Comparison of ENCODE assay signal across 8 cellular contexts in the genomic region with DNA sequence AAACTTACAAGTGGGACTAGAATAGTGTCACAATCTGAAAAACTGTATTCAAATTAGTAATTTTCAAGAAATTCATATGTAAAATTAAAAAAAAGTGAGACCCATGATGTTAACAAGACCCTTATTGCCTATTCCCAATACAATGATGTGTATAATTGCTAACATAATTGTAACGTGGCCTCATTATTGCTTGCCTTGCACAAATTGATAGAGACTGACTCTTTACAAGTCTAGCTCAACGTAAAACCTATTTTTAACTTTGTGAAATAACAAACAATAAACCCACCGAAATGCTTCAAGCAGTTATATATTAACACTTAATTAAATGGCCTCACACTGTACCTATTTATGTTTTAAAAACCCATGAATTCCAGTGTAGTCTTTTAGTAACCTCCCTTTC.
"Had no signal": no experiment of that assay in that cellular context is flagged by ENCODE, and none has a peak within 500 bp of the region (broad histone marks: within the 10 kb centered on the region; RNA-seq: fewer than 3 reads in every experiment).

No MANE protein-coding gene starts in this region.

- H3K27ac Mint-ChIP-seq: GM23338, H9 had no signal

- DNase-seq: H9, HCEC 1CT, KG1 had no signal

- H2AFZ ChIP-seq: GM23338 had no signal

- H3K4me3 ChIP-seq: GM23338, K562 had no signal

- H3K4me2 ChIP-seq: GM23338 had no signal

- H3K9me3 Mint-ChIP-seq: GM23338 had no signal

- H3K4me3 Mint-ChIP-seq: GM23338, H9 had no signal

- H3K4me1 Mint-ChIP-seq: GM23338, H9 had no signal

- FAIRE-seq: H1, H54, HTR-8/SVneo, K562 had no signal

- ATAC-seq: GM23338, K562 had no signal
